Comparison of ENCODE assay signal across 16 cellular contexts in the genomic region with DNA sequence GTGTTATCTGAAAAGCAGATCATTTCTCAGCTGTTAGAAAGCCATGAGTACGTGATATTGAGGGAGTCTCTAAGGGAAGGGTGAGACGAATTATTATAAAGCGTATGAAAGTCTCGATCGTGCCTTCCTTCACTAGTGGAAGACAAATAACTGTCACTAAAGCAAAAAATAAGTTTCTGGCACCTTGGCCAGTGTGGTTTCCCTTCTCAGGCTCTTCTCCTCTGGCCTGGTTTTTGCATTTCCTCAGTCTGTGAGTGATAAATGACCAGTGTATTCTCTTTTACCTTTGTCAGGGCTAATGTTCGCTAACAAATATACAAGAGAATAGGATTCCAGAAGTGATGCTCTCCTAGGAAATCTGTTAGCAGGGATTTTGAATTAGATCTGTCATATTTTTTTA. TPM values are rescaled to one million over a fixed set of nuclear protein-coding genes. Genes with fewer than 3 reads are reported as not detected.
DNase-seq lines count a peak whose midpoint lies in the region; ATAC-seq and TF ChIP-seq lines count a peak whose summit lies in the region.
"Had no signal": no experiment of that assay in that cellular context is flagged by ENCODE, and none has a peak within 500 bp of the region (broad histone marks: within the 10 kb centered on the region; RNA-seq: fewer than 3 reads in every experiment).

No MANE protein-coding gene starts in this region.

- intact Hi-C loops in activated naive CD4-positive, alpha-beta T cell treated with anti-CD3 and anti-CD28 coated beads for 36 hours (cut with micrococcal nuclease) = loop anchor here (10.0 kb wide), 1 partner anchor 60 kb away; no protein-coding TSS in a partner anchor

- POLR2A ChIA-PET in T-cell (lab: Charles Lee) = interaction anchor here in 1 of 2 donors (0.6 kb wide), 1 partner anchor 24 kb away, joined by 3 read pairs; no protein-coding TSS in a partner anchor

- peak overlapping the region; percentile 67 for H3K27ac Mint-ChIP-seq in activated naive CD4-positive, alpha-beta T cell treated with anti-CD3 and anti-CD28 coated beads for 36 hours
- peak overlapping the region; percentile 86 to 88 for H3K27ac Mint-ChIP-seq in T-cell
- H3K27ac Mint-ChIP-seq in effector memory CD8-positive, alpha-beta T cell = peak overlapping the region in 1 of 2 donors; percentile 95
- peak overlapping the region in 1 of 2 donors; percentile 53 for H3K27ac Mint-ChIP-seq in stimulated activated naive CD8-positive, alpha-beta T cell treated with anti-CD3 and anti-CD28 coated beads, Interleukin-15, amount 100 ng/mL, for 72 hours

- CTCF ChIA-PET in activated naive CD4-positive, alpha-beta T cell treated with anti-CD3 and anti-CD28 coated beads for 36 hours (lab: Charles Lee) = interaction anchor here (0.6 to 1.5 kb wide), 5 partner anchors 8 to 161 kb away, joined by 3 to 7 read pairs (median 3); no protein-coding TSS in a partner anchor
- CTCF ChIA-PET in T-cell (lab: Charles Lee) = interaction anchor here in 1 of 2 donors (1.6 kb wide), 1 partner anchor 15 kb away, joined by 8 read pairs; no protein-coding TSS in a partner anchor

- DNase-seq in activated naive CD4-positive, alpha-beta T cell treated with anti-CD3 and anti-CD28 coated beads for 36 hours = no peak
- DNase-seq in activated naive CD4-positive, alpha-beta T cell (lab: John Stamatoyannopoulos, UW) = no peak
- no peak for DNase-seq in T-cell
- DNase-seq in effector memory CD8-positive, alpha-beta T cell = no peak
- DNase-seq in stimulated activated naive CD8-positive, alpha-beta T cell treated with anti-CD3 and anti-CD28 coated beads, Interleukin-15, amount 100 ng/mL, for 72 hours = no peak
- DNase-seq in NCI-H748 treated with DMSO at 0.1 percent for 48 hours (lab: John Stamatoyannopoulos, UW) = no peak
- DNase-seq in SIG-M5 treated with dmso at 0.1 percent for 504 hours (lab: John Stamatoyannopoulos, UW; ENCODE audit: unreplicated experiment) = no peak
- DNase-seq: AML-193; NCI-H1436 treated with DMSO at 0.1 percent for 48 hours; NCI-H2081; NCI-H2227 treated with DMSO at 0.1 percent for 48 hours; NCI-H524 treated with DMSO at 0.1 percent for 48 hours; NK-92 treated with Interleukin-12 subunit alpha and Interleukin-12 subunit beta, amount 100 ng/mL, for 24 hours; OCI-M1 had no signal

- no peaks in the 10 kb centered on the region for H3K9me3 Mint-ChIP-seq in activated naive CD4-positive, alpha-beta T cell treated with anti-CD3 and anti-CD28 coated beads for 36 hours
- no peaks in the 10 kb centered on the region for H3K9me3 Mint-ChIP-seq in T-cell
- no peaks in the 10 kb centered on the region for H3K9me3 Mint-ChIP-seq in effector memory CD8-positive, alpha-beta T cell
- H3K9me3 Mint-ChIP-seq in stimulated activated naive CD8-positive, alpha-beta T cell treated with anti-CD3 and anti-CD28 coated beads, Interleukin-15, amount 100 ng/mL, for 72 hours = no peaks in the 10 kb centered on the region

- ATAC-seq in T-cell (replicated peaks in 1 of 4) (no peak), SK-N-SH treated with all-trans-retinoic acid at 6 μM for 48 hours (no peak)
- ATAC-seq in effector memory CD8-positive, alpha-beta T cell (replicated peaks) = peak; percentile 62
- ATAC-seq in stimulated activated naive CD8-positive, alpha-beta T cell treated with anti-CD3 and anti-CD28 coated beads, Interleukin-15, amount 100 ng/mL, for 72 hours = no peak

- H3K27me3 Mint-ChIP-seq in activated naive CD4-positive, alpha-beta T cell treated with anti-CD3 and anti-CD28 coated beads for 36 hours (ENCODE audit: low read depth) = no peaks in the 10 kb centered on the region
- H3K27me3 Mint-ChIP-seq in T-cell = no peaks in the 10 kb centered on the region
- no peaks in the 10 kb centered on the region for H3K27me3 Mint-ChIP-seq in effector memory CD8-positive, alpha-beta T cell
- H3K27me3 Mint-ChIP-seq in stimulated activated naive CD8-positive, alpha-beta T cell treated with anti-CD3 and anti-CD28 coated beads, Interleukin-15, amount 100 ng/mL, for 72 hours = no peaks in the 10 kb centered on the region

- H3K4me3 Mint-ChIP-seq in activated naive CD4-positive, alpha-beta T cell treated with anti-CD3 and anti-CD28 coated beads for 36 hours = no peak overlapping the region
- H3K4me3 Mint-ChIP-seq in T-cell = peak overlapping the region; percentile 29 to 48 (median 40)
- H3K4me3 Mint-ChIP-seq in effector memory CD8-positive, alpha-beta T cell = peak overlapping the region; percentile 39 to 77
- peak overlapping the region; percentile 24 to 38 for H3K4me3 Mint-ChIP-seq in stimulated activated naive CD8-positive, alpha-beta T cell treated with anti-CD3 and anti-CD28 coated beads, Interleukin-15, amount 100 ng/mL, for 72 hours

- H3K4me1 Mint-ChIP-seq in activated naive CD4-positive, alpha-beta T cell treated with anti-CD3 and anti-CD28 coated beads for 36 hours (ENCODE audit: low read depth) = peaks cover 82% of the 10 kb centered on the region
- H3K4me1 Mint-ChIP-seq in T-cell = peaks cover 76 to 81% (median 79%) of the 10 kb centered on the region in 3 donors
- H3K4me1 Mint-ChIP-seq in effector memory CD8-positive, alpha-beta T cell (ENCODE audit: low read depth in 2 of 2) = peaks cover 8 to 35% of the 10 kb centered on the region in 2 donors
- peaks cover 80% of the 10 kb centered on the region for H3K4me1 Mint-ChIP-seq in stimulated activated naive CD8-positive, alpha-beta T cell treated with anti-CD3 and anti-CD28 coated beads, Interleukin-15, amount 100 ng/mL, for 72 hours

- H3K36me3 Mint-ChIP-seq in activated naive CD4-positive, alpha-beta T cell treated with anti-CD3 and anti-CD28 coated beads for 36 hours (ENCODE audit: low read depth) = peaks cover 9% of the 10 kb centered on the region
- peaks cover 37% of the 10 kb centered on the region for H3K36me3 Mint-ChIP-seq in T-cell
- peaks cover 4% of the 10 kb centered on the region for H3K36me3 Mint-ChIP-seq in effector memory CD8-positive, alpha-beta T cell (ENCODE audit: insufficient read depth)

TF ChIP-seq in SK-N-SH treated with all-trans-retinoic acid at 6 μM for 48 hours, 23 proteins besides CTCF, POLR2A, EP300 and RAD21 (continues in another document):
- TF ChIP-seq GLIS3 (CRISPR knock-in tag; IDR thresholded peaks at IDR 0.05) (no peak), TCF4 (CRISPR knock-in tag; IDR thresholded peaks at IDR 0.05; ENCODE audit: borderline replicate concordance) (no peak), RARB (CRISPR knock-in tag; IDR thresholded peaks at IDR 0.05) (no peak), ZFP30 (CRISPR knock-in tag; IDR thresholded peaks at IDR 0.05) (no peak), BACH2 (CRISPR knock-in tag; IDR thresholded peaks at IDR 0.05; ENCODE audit: borderline replicate concordance) (no peak), ZC3H10 (CRISPR knock-in tag; IDR thresholded peaks at IDR 0.05) (no peak), ZNF70 (CRISPR knock-in tag; IDR thresholded peaks at IDR 0.05) (no peak), ZNF565 (CRISPR knock-in tag; conservative IDR thresholded peaks at IDR 0.05; ENCODE audit: low read depth) (no peak), PPARA (CRISPR knock-in tag; IDR thresholded peaks at IDR 0.05; ENCODE audit: borderline replicate concordance) (no peak), ISL1 (CRISPR knock-in tag; IDR thresholded peaks at IDR 0.05) (no peak), ZNF8 (CRISPR knock-in tag; IDR thresholded peaks at IDR 0.05) (no peak), TOX (CRISPR knock-in tag; IDR thresholded peaks at IDR 0.05; ENCODE audit: borderline replicate concordance) (no peak), CSDC2 (CRISPR knock-in tag; IDR thresholded peaks at IDR 0.05) (no peak), OSR1 (CRISPR knock-in tag; IDR thresholded peaks at IDR 0.05) (no peak)
- TF ChIP-seq, protein P1, sequence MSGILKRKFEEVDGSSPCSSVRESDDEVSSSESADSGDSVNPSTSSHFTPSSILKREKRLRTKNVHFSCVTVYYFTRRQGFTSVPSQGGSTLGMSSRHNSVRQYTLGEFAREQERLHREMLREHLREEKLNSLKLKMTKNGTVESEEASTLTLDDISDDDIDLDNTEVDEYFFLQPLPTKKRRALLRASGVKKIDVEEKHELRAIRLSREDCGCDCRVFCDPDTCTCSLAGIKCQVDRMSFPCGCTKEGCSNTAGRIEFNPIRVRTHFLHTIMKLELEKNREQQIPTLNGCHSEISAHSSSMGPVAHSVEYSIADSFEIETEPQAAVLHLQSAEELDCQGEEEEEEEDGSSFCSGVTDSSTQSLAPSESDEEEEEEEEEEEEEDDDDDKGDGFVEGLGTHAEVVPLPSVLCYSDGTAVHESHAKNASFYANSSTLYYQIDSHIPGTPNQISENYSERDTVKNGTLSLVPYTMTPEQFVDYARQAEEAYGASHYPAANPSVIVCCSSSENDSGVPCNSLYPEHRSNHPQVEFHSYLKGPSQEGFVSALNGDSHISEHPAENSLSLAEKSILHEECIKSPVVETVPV (CRISPR knock-in tag; IDR thresholded peaks at IDR 0.05) = no peak
- TF ChIP-seq, protein P2, sequence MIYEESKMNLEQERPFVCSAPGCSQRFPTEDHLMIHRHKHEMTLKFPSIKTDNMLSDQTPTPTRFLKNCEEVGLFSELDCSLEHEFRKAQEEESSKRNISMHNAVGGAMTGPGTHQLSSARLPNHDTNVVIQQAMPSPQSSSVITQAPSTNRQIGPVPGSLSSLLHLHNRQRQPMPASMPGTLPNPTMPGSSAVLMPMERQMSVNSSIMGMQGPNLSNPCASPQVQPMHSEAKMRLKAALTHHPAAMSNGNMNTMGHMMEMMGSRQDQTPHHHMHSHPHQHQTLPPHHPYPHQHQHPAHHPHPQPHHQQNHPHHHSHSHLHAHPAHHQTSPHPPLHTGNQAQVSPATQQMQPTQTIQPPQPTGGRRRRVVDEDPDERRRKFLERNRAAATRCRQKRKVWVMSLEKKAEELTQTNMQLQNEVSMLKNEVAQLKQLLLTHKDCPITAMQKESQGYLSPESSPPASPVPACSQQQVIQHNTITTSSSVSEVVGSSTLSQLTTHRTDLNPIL (CRISPR knock-in tag; IDR thresholded peaks at IDR 0.05; ENCODE audit: low read depth) = no peak

RNA-seq across cellular contexts. Expression of a gene that starts 19.7 kb away (rescaled TPM):
- 10 to 100 TPM; 24.4 to 28.6 TPM for total RNA-seq in activated naive CD4-positive, alpha-beta T cell treated with anti-CD3 and anti-CD28 coated beads for 36 hours
- total RNA-seq in T-cell = 100 to 1,000 TPM in 1 of 5 donors, 10 to 100 TPM in 4; 55.3 to 161 (median 77.9) TPM
- total RNA-seq: H1 had no signal
